ENCODE assay signal across 20 cellular contexts in genomic region chr4:2079926-2080325, GRCh38. TPM values are rescaled to one million over a fixed set of nuclear protein-coding genes. Genes with fewer than 3 reads are reported as not detected.
DNase-seq lines count a peak whose midpoint lies in the region; ATAC-seq and TF ChIP-seq lines count a peak whose summit lies in the region.
"Had no signal": no experiment of that assay in that cellular context is flagged by ENCODE, and none has a peak within 500 bp of the region (broad histone marks: within the 10 kb centered on the region; RNA-seq: fewer than 3 reads in every experiment).

No MANE protein-coding gene starts in this region.

- intact Hi-C loops in activated naive CD4-positive, alpha-beta T cell treated with anti-CD3 and anti-CD28 coated beads for 36 hours (cut with micrococcal nuclease) = no loop called here
- intact Hi-C loops in testis (cut with DNase I; ENCODE audit: low total_unique reads) = no loop called here

- H3K27ac ChIP-seq in testis = no peak overlapping the region
- H3K27ac ChIP-seq: A549, KMS-11 had no signal

- H3K4me3 ChIP-seq in testis = no peak overlapping the region
- H3K4me3 ChIP-seq: A549 had no signal

- TF ChIP-seq POLR2A in testis (IDR thresholded peaks at IDR 0.05) = no peak

- H3K27me3 Mint-ChIP-seq in activated naive CD4-positive, alpha-beta T cell treated with anti-CD3 and anti-CD28 coated beads for 36 hours (ENCODE audit: low read depth) = no peaks in the 10 kb centered on the region
- H3K27me3 Mint-ChIP-seq in memory B cell = peaks cover 5% of the 10 kb centered on the region

- no peak overlapping the region for H3K27ac Mint-ChIP-seq in activated naive CD4-positive, alpha-beta T cell treated with anti-CD3 and anti-CD28 coated beads for 36 hours
- peak overlapping the region; percentile 55 for H3K27ac Mint-ChIP-seq in memory B cell
- H3K27ac Mint-ChIP-seq: CD8-positive, alpha-beta T cell had no signal

- ATAC-seq in memory B cell (ENCODE audit: low read depth) (no peak), GM19452 (IDR thresholded peaks at IDR 0.05; ENCODE audit: unreplicated experiment) (no peak), GM21717 (IDR thresholded peaks at IDR 0.05; ENCODE audit: unreplicated experiment) (no peak)
- ATAC-seq: A549; CD8-positive, alpha-beta T cell had no signal

- no peaks in the 10 kb centered on the region for H3K36me3 Mint-ChIP-seq in activated naive CD4-positive, alpha-beta T cell treated with anti-CD3 and anti-CD28 coated beads for 36 hours (ENCODE audit: low read depth)
- no peaks in the 10 kb centered on the region for H3K36me3 Mint-ChIP-seq in memory B cell
- H3K36me3 Mint-ChIP-seq: CD8-positive, alpha-beta T cell had no signal

- TF ChIP-seq CTCF in GM20000 (IDR thresholded peaks at IDR 0.05; ENCODE audit: extremely low read depth, missing control alignments) = no peak
- TF ChIP-seq CTCF in testis (IDR thresholded peaks at IDR 0.05) = no peak

- CTCF ChIA-PET in activated naive CD4-positive, alpha-beta T cell treated with anti-CD3 and anti-CD28 coated beads for 36 hours (lab: Charles Lee) = no interaction called here

- H3K4me1 ChIP-seq in testis = no peaks in the 10 kb centered on the region
- H3K4me1 ChIP-seq: A549 had no signal

- H3K9me3 Mint-ChIP-seq in activated naive CD4-positive, alpha-beta T cell treated with anti-CD3 and anti-CD28 coated beads for 36 hours = no peaks in the 10 kb centered on the region
- no peaks in the 10 kb centered on the region for H3K9me3 Mint-ChIP-seq in memory B cell
- H3K9me3 Mint-ChIP-seq: CD8-positive, alpha-beta T cell had no signal

- H3K27me3 ChIP-seq in testis = no peaks in the 10 kb centered on the region

- H3K4me3 Mint-ChIP-seq in activated naive CD4-positive, alpha-beta T cell treated with anti-CD3 and anti-CD28 coated beads for 36 hours = no peak overlapping the region
- no peak overlapping the region for H3K4me3 Mint-ChIP-seq in memory B cell
- H3K4me3 Mint-ChIP-seq: CD8-positive, alpha-beta T cell had no signal

- no peaks in the 10 kb centered on the region for H3K36me3 ChIP-seq in testis (ENCODE audit: low read depth, missing control alignments)

- no peaks in the 10 kb centered on the region for H3K9me3 ChIP-seq in testis
- H3K9me3 ChIP-seq: A549 had no signal

- WGBS in testis, 2 donors = 97 to 98% methylated on average over 5 to 9 of the region's 9 CpGs

- no peaks in the 10 kb centered on the region for H3K4me1 Mint-ChIP-seq in activated naive CD4-positive, alpha-beta T cell treated with anti-CD3 and anti-CD28 coated beads for 36 hours (ENCODE audit: low read depth)
- no peaks in the 10 kb centered on the region for H3K4me1 Mint-ChIP-seq in memory B cell

- peak; percentile 1 for DNase-seq in activated naive CD4-positive, alpha-beta T cell treated with anti-CD3 and anti-CD28 coated beads for 36 hours
- DNase-seq in activated naive CD4-positive, alpha-beta T cell (lab: John Stamatoyannopoulos, UW) = no peak
- peak; percentile 2 for DNase-seq in GM20000 (ENCODE audit: low spot score)
- no peak for DNase-seq in memory B cell (ENCODE audit: low spot score in 2 of 2)
- DNase-seq in testis = peak; percentile 2
- DNase-seq in DMS153 treated with DMSO at 0.1 percent for 48 hours (lab: John Stamatoyannopoulos, UW; ENCODE audit: unreplicated experiment) = no peak
- DNase-seq: Calu3, NCI-H1417 treated with DMSO at 0.1 percent for 48 hours, NCI-H187 treated with DMSO at 0.1 percent for 48 hours, NCI-H226, NCI-H524, NCI-H82, OCI-M1, SHP77 had no signal

RNA-seq across cellular contexts. Expression of gene NAT8L, which starts 20.8 kb away (rescaled TPM):
- total RNA-seq in activated naive CD4-positive, alpha-beta T cell treated with anti-CD3 and anti-CD28 coated beads for 36 hours = under 1 TPM; 0.21 to 0.32 TPM
- 10 to 100 TPM; 56.6 to 82.9 TPM for total RNA-seq in testis
- polyA plus RNA-seq in testis (ENCODE audit: insufficient read depth, low read depth, low replicate concordance) = 36.6 TPM
- total RNA-seq: HT-29 had no signal

Comparison
In these comparisons a context has a peak if more than half of its experiments do, and no peak if none do; other contexts are left out.
1. DNase-seq: peak in activated naive CD4-positive, alpha-beta T cell treated with anti-CD3 and anti-CD28 coated beads for 36 hours (single experiment), GM20000 (single experiment) and testis (single experiment); none in activated naive CD4-positive, alpha-beta T cell (0 of 4), memory B cell (0 of 2) and DMS153 treated with DMSO at 0.1 percent for 48 hours (single experiment).
2. RNA of gene NAT8L, which starts 20.8 kb away (total RNA-seq): 56.6 to 82.9 TPM in testis; 0.21 to 0.32 TPM in activated naive CD4-positive, alpha-beta T cell treated with anti-CD3 and anti-CD28 coated beads for 36 hours; every median in the first group is over 10 times any median in the second.